In the genomic region with DNA sequence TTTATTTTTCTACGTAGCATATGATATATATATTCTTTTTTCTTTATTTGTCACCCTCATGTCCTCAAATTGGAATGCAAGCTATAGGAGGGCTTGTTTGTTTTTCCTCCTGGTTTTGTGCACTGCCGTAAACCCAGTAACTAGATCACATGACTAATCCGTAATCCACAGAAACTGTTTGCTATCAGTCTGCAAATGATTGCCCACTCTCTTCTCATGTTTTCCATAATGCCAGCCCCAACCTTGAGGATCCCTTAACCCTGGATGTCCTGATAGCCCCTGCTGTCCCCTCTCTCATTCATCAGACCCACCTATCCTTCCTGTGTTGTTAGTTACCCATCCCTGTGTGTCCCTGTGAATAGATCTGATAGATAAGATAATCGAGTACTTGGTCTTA, we compare ENCODE assay signal across 1 cellular context.
A peak's percentile ranks its signal among the peaks of the same experiment; 100 is the strongest.
TF ChIP-seq lines count a peak whose summit lies in the region.

No MANE protein-coding gene starts in this region.

TF ChIP-seq in SK-N-SH, 30 proteins besides CTCF, POLR2A, EP300 and RAD21 (continued from another document):
- TF ChIP-seq, protein P1, sequence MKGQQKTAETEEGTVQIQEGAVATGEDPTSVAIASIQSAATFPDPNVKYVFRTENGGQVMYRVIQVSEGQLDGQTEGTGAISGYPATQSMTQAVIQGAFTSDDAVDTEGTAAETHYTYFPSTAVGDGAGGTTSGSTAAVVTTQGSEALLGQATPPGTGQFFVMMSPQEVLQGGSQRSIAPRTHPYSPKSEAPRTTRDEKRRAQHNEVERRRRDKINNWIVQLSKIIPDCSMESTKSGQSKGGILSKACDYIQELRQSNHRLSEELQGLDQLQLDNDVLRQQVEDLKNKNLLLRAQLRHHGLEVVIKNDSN (IDR thresholded peaks at IDR 0.05; ENCODE audit: borderline replicate concordance, low read depth) = peak; percentile 28; the same call in 1 of the 2 replicates
